ENCODE assay signal across 23 cellular contexts in genomic region chr1:76135835-76136234, GRCh38.
"Had no signal": no experiment of that assay in that cellular context is flagged by ENCODE, and none has a peak within 500 bp of the region (broad histone marks: within the 10 kb centered on the region; RNA-seq: fewer than 3 reads in every experiment).

No MANE protein-coding gene starts in this region.

- H3K4me1 ChIP-seq: SJSA1 had no signal

- H3K27me3 ChIP-seq: MG63, SJSA1 had no signal

- H3K9me3 ChIP-seq: MG63, SJSA1 had no signal

- H3K4me3 ChIP-seq: MG63, SJSA1, SK-N-MC had no signal

- H3K27ac ChIP-seq: SJSA1, SK-N-MC had no signal

- DNase-seq: IMR-90, Karpas-422, KG1, MG63, NCI-H1092, NCI-H1105 treated with DMSO at 0.1 percent for 48 hours, NCI-H1417 treated with DMSO at 0.1 percent for 48 hours, NCI-H146, NCI-H1694 treated with DMSO at 0.1 percent for 48 hours, NCI-H1930, NCI-H2081, NCI-H226, NCI-H446, NCI-H510A, NCI-H524 treated with DMSO at 0.1 percent for 48 hours, NCI-H69, NCI-H774, Right ventricle myocardium superior, RPMI8226, SIG-M5 had no signal

- ATAC-seq: HepG2 had no signal

- H3K36me3 ChIP-seq: MG63, SJSA1 had no signal
